Comparison of ENCODE assay signal across 13 cellular contexts in the genomic region with DNA sequence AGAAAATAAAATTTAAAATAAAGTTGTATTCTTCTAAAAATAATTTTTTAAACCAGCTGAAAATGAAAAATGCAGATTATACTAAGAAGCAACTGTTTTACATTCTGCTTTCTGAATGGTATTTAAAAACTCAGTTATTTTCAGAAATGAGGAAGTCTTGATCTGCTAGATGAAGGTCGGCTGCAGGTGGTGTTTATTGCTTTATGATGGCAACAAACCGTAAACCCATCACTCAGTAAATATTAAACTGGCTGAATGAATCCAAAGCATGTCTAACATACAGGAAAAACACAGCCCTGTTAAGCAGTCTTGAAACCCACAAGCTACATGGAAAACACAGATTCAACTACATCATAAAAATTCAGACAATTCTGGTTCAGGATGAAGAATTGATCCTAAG. TPM values are rescaled to one million over a fixed set of nuclear protein-coding genes. Genes with fewer than 3 reads are reported as not detected.
DNase-seq lines count a peak whose midpoint lies in the region; ATAC-seq, FAIRE-seq and TF ChIP-seq lines count a peak whose summit lies in the region.
"Had no signal": no experiment of that assay in that cellular context is flagged by ENCODE, and none has a peak within 500 bp of the region (broad histone marks: within the 10 kb centered on the region; RNA-seq: fewer than 3 reads in every experiment).

No MANE protein-coding gene starts in this region.

- H4K20me1 ChIP-seq in endothelial cell of umbilical vein (replicated peaks; ENCODE audit: control insufficient read depth, extremely low read depth, insufficient read depth, low read length): no peaks in the 10 kb centered on the region

- no peaks in the 10 kb centered on the region for H3K4me1 ChIP-seq in HEK293 (ENCODE audit: control insufficient read depth, insufficient read depth, low read length)
- no peaks in the 10 kb centered on the region for H3K4me1 ChIP-seq in endothelial cell of umbilical vein (ENCODE audit: control insufficient read depth, extremely low read depth, insufficient read depth, low read length)
- H3K4me1 ChIP-seq: thyroid gland had no signal

- no peaks in the 10 kb centered on the region for H3K9me1 ChIP-seq in endothelial cell of umbilical vein (replicated peaks; ENCODE audit: control insufficient read depth, extremely low read depth, insufficient read depth, low read length)

- H3K27ac Mint-ChIP-seq in activated CD4-positive, alpha-beta memory T cell treated with anti-CD3 and anti-CD28 coated beads for 36 hours: no peak overlapping the region
- H3K27ac Mint-ChIP-seq: activated naive CD4-positive, alpha-beta T cell treated with anti-CD3 and anti-CD28 coated beads, Interleukin-2, amount 50 U/mL, for 24 hours; nephron progenitor cell had no signal

- H3K9me3 Mint-ChIP-seq in activated CD4-positive, alpha-beta memory T cell treated with anti-CD3 and anti-CD28 coated beads for 36 hours: no peaks in the 10 kb centered on the region
- H3K9me3 Mint-ChIP-seq: activated naive CD4-positive, alpha-beta T cell treated with anti-CD3 and anti-CD28 coated beads, Interleukin-2, amount 50 U/mL, for 24 hours had no signal

- TF ChIP-seq CTCF in HEK293 (tag by site-specific recombination; IDR thresholded peaks at IDR 0.05): no peak
- TF ChIP-seq CTCF in endothelial cell of umbilical vein (IDR thresholded peaks at IDR 0.05; ENCODE audit: extremely low read depth in 1 of 2, insufficient read depth in 1 of 2, low read depth in 1 of 2, low read length in 2 of 2): no peak

- dilution Hi-C loops in endothelial cell of umbilical vein (cut with MboI; ENCODE audit: extremely low pct_ligation_motif_present, low sequenced_read_pairs): no loop called here

- POLR2A ChIA-PET in HEK293 (lab: Yijun Ruan, JAX): no interaction called here
- POLR2A ChIA-PET in endothelial cell of umbilical vein (lab: Charles Lee): no interaction called here
- POLR2A ChIA-PET in activated CD4-positive, alpha-beta memory T cell treated with anti-CD3 and anti-CD28 coated beads for 36 hours (lab: Charles Lee): no interaction called here

- peaks cover 0 to 6% of the 10 kb centered on the region in 2 experiments for H3K27me3 ChIP-seq in endothelial cell of umbilical vein (ENCODE audit: control insufficient read depth in 2 of 2, insufficient read depth in 2 of 2, low read length in 2 of 2)
- H3K27me3 ChIP-seq: thyroid gland had no signal

- FAIRE-seq in endothelial cell of umbilical vein (lab: Jason Lieb, UNC) (peak; percentile 68), RCC 7860 (lab: Jason Lieb, UNC) (no peak)

- no peaks in the 10 kb centered on the region for H3K4me1 Mint-ChIP-seq in activated CD4-positive, alpha-beta memory T cell treated with anti-CD3 and anti-CD28 coated beads for 36 hours (ENCODE audit: low read depth)
- H3K4me1 Mint-ChIP-seq: nephron progenitor cell had no signal

- no peaks in the 10 kb centered on the region for H3K27me3 Mint-ChIP-seq in activated CD4-positive, alpha-beta memory T cell treated with anti-CD3 and anti-CD28 coated beads for 36 hours
- H3K27me3 Mint-ChIP-seq: activated naive CD4-positive, alpha-beta T cell treated with anti-CD3 and anti-CD28 coated beads, Interleukin-2, amount 50 U/mL, for 24 hours had no signal

- H3K4me3 ChIP-seq in HEK293 (ENCODE audit: low read depth, low read length) (no peak overlapping the region), endothelial cell of umbilical vein (replicated peaks in 1 of 3; ENCODE audit: insufficient read depth in 1 of 3, low read depth in 1 of 3, low read length in 3 of 3) (no peak overlapping the region)
- H3K4me3 ChIP-seq: thyroid gland had no signal

- CTCF ChIA-PET in HEK293 (lab: Yijun Ruan, JAX) (interaction anchor here (1.0 kb wide), 1 partner anchor 72 kb away, joined by 3 read pairs; no protein-coding TSS in a partner anchor), endothelial cell of umbilical vein (lab: Charles Lee) (no interaction called here)
- CTCF ChIA-PET in activated CD4-positive, alpha-beta memory T cell treated with anti-CD3 and anti-CD28 coated beads for 36 hours (lab: Charles Lee): no interaction called here

- H3K27ac ChIP-seq in HEK293 (ENCODE audit: extremely low read depth, low read depth, low read length): no peak overlapping the region
- no peak overlapping the region for H3K27ac ChIP-seq in endothelial cell of umbilical vein (ENCODE audit: insufficient read depth, low read depth, low read length)
- H3K27ac ChIP-seq: thyroid gland had no signal

- no peaks in the 10 kb centered on the region for H3K9me3 ChIP-seq in HEK293 (ENCODE audit: control insufficient read depth, insufficient read depth, low read depth, low read length)
- H3K9me3 ChIP-seq in endothelial cell of umbilical vein (replicated peaks; ENCODE audit: control insufficient read depth, insufficient read depth, low read length): no peaks in the 10 kb centered on the region
- H3K9me3 ChIP-seq: thyroid gland had no signal

- no peaks in the 10 kb centered on the region for H3K79me2 ChIP-seq in endothelial cell of umbilical vein (ENCODE audit: control insufficient read depth, insufficient read depth, low read length)

- no peak overlapping the region for H3K9ac ChIP-seq in endothelial cell of umbilical vein (replicated peaks; ENCODE audit: extremely low read depth, insufficient read depth, low read length)

- no peak for TF ChIP-seq POLR2A in endothelial cell of umbilical vein (IDR thresholded peaks at IDR 0.05; ENCODE audit: low read depth, low read length)

- intact Hi-C loops in endothelial cell of umbilical vein (cut with micrococcal nuclease) (no loop called here), left cardiac atrium (cut with DNase I) (no loop called here)
- intact Hi-C loops in activated CD4-positive, alpha-beta memory T cell treated with anti-CD3 and anti-CD28 coated beads for 36 hours (cut with micrococcal nuclease): no loop called here

- in situ Hi-C loops in KBM-7 (cut with MboI; ENCODE audit: low pct_unique_long_range_greater_than_20kb, low sequenced_read_pairs): no loop called here

- DNase-seq in KBM-7 (peak; percentile 84), endothelial cell of umbilical vein (ENCODE audit: low read depth, low spot score) (no peak), RCC 7860 (ENCODE audit: low spot score) (no peak), left cardiac atrium (no peak)
- no peak for DNase-seq in activated effector memory CD4-positive, alpha-beta T cell treated with Interleukin-2 at 50 U/mL for 16 hours
- DNase-seq in activated CD4-positive, alpha-beta memory T cell treated with anti-CD3 and anti-CD28 coated beads for 36 hours: no peak
- DNase-seq: NCI-H510A treated with DMSO at 0.1 percent for 48 hours, nephron progenitor cell, thyroid gland had no signal

- no peak overlapping the region for H2AFZ ChIP-seq in endothelial cell of umbilical vein (ENCODE audit: low read depth, low read length)

- H3K4me2 ChIP-seq in endothelial cell of umbilical vein (ENCODE audit: insufficient read depth, low read length): no peak overlapping the region

- no peak overlapping the region for H3K4me3 Mint-ChIP-seq in activated CD4-positive, alpha-beta memory T cell treated with anti-CD3 and anti-CD28 coated beads for 36 hours
- H3K4me3 Mint-ChIP-seq: activated naive CD4-positive, alpha-beta T cell treated with anti-CD3 and anti-CD28 coated beads, Interleukin-2, amount 50 U/mL, for 24 hours; nephron progenitor cell had no signal

- H3K36me3 Mint-ChIP-seq in activated CD4-positive, alpha-beta memory T cell treated with anti-CD3 and anti-CD28 coated beads for 36 hours: no peaks in the 10 kb centered on the region
- H3K36me3 Mint-ChIP-seq: activated naive CD4-positive, alpha-beta T cell treated with anti-CD3 and anti-CD28 coated beads, Interleukin-2, amount 50 U/mL, for 24 hours had no signal

- ATAC-seq in GM18519 (IDR thresholded peaks at IDR 0.05; ENCODE audit: low FRiP score, unreplicated experiment) (peak; percentile 32), left cardiac atrium (no peak)

- H3K36me3 ChIP-seq in HEK293 (ENCODE audit: control insufficient read depth in 2 of 2, insufficient read depth in 1 of 2, low read length in 2 of 2): no peaks in the 10 kb centered on the region
- no peaks in the 10 kb centered on the region for H3K36me3 ChIP-seq in endothelial cell of umbilical vein (ENCODE audit: control insufficient read depth in 2 of 2, extremely low read depth in 1 of 2, insufficient read depth in 2 of 2, low read length in 2 of 2)
- H3K36me3 ChIP-seq: thyroid gland had no signal

- no TSS peak for BruUV-seq in endothelial cell of umbilical vein (replicated peaks; lab: Mats Ljungman, UMichigan)

TF ChIP-seq in endothelial cell of umbilical vein, 7 proteins besides CTCF, POLR2A, EP300 and RAD21 (continues in another document):
- TF ChIP-seq POLR2AphosphoS5 (IDR thresholded peaks at IDR 0.05; ENCODE audit: insufficient read depth, low read depth, low read length) (no peak), MYC (IDR thresholded peaks at IDR 0.05; ENCODE audit: low read depth, low read length) (no peak), EZH2 (IDR thresholded peaks at IDR 0.05; ENCODE audit: borderline replicate concordance, low read depth, low read length, severe bottlenecking) (no peak), JUN (IDR thresholded peaks at IDR 0.05; ENCODE audit: borderline replicate concordance, insufficient read depth, insufficient read length, low read depth) (no peak), FOS (IDR thresholded peaks at IDR 0.05; ENCODE audit: borderline replicate concordance, insufficient read depth, low read length) (no peak)

RNA-seq across cellular contexts. Expression of a gene that starts 29.3 kb away (rescaled TPM):
- total RNA-seq in endothelial cell of umbilical vein (22.8 and 25.8 TPM in 2 replicates), left cardiac atrium (10 to 100 TPM; 17.6 to 29.1 TPM)
- 7.0 and 9.3 TPM in 2 replicates for polyA plus RNA-seq in endothelial cell of umbilical vein
- polyA plus RNA-seq in endothelial cell of umbilical vein (2011; cell fraction: cytosol; rRNA removed): 10.6 and 10.8 TPM in 2 replicates
- 4.6 and 5.5 TPM in 2 replicates for polyA plus RNA-seq in endothelial cell of umbilical vein (2011; cell fraction: nucleus; rRNA removed)
- 26.3 and 32.2 TPM in 2 replicates for polyA plus RNA-seq in endothelial cell of umbilical vein (2012)
- 11.2 and 14.1 TPM in 2 replicates for polyA minus RNA-seq in endothelial cell of umbilical vein
- polyA minus RNA-seq in endothelial cell of umbilical vein (2011; cell fraction: cytosol; rRNA and poly(A)+ RNA removed): 11.4 TPM
- polyA minus RNA-seq in endothelial cell of umbilical vein (2011; cell fraction: nucleus; rRNA and poly(A)+ RNA removed): 2.9 and 3.2 TPM in 2 replicates
- 10 to 100 TPM; 27.2 to 27.7 TPM for total RNA-seq in activated CD4-positive, alpha-beta memory T cell treated with anti-CD3 and anti-CD28 coated beads for 36 hours

RNA-seq across cellular contexts. Expression of a gene that starts 38.2 kb away (rescaled TPM):
- total RNA-seq in endothelial cell of umbilical vein (not detected in 2 replicates), left cardiac atrium (10 to 100 TPM; 30.0 to 75.1 TPM)
- not detected in 2 replicates for polyA plus RNA-seq in endothelial cell of umbilical vein
- not detected in 2 replicates for polyA plus RNA-seq in endothelial cell of umbilical vein (2011; cell fraction: cytosol; rRNA removed)
- polyA plus RNA-seq in endothelial cell of umbilical vein (2011; cell fraction: nucleus; rRNA removed): not detected in 2 replicates
- not detected in 2 replicates for polyA plus RNA-seq in endothelial cell of umbilical vein (2012)
- 0.04 TPM in 1 of 2 replicates, not detected in the other for polyA minus RNA-seq in endothelial cell of umbilical vein
- polyA minus RNA-seq in endothelial cell of umbilical vein (2011; cell fraction: cytosol; rRNA and poly(A)+ RNA removed): 0.20 TPM
- polyA minus RNA-seq in endothelial cell of umbilical vein (2011; cell fraction: nucleus; rRNA and poly(A)+ RNA removed): not detected in 2 replicates
- not detected for total RNA-seq in activated CD4-positive, alpha-beta memory T cell treated with anti-CD3 and anti-CD28 coated beads for 36 hours
- total RNA-seq: dermis microvascular lymphatic vessel endothelial cell had no signal

Comparison
In these comparisons a context has a peak if more than half of its experiments do, and no peak if none do; other contexts are left out.
1. RNA of a gene that starts 38.2 kb away (total RNA-seq): 30.0 to 75.1 TPM in left cardiac atrium; not detected in activated CD4-positive, alpha-beta memory T cell treated with anti-CD3 and anti-CD28 coated beads for 36 hours and not detected in endothelial cell of umbilical vein; every median in the first group is over 10 times any median in the second.